In the genomic region with DNA sequence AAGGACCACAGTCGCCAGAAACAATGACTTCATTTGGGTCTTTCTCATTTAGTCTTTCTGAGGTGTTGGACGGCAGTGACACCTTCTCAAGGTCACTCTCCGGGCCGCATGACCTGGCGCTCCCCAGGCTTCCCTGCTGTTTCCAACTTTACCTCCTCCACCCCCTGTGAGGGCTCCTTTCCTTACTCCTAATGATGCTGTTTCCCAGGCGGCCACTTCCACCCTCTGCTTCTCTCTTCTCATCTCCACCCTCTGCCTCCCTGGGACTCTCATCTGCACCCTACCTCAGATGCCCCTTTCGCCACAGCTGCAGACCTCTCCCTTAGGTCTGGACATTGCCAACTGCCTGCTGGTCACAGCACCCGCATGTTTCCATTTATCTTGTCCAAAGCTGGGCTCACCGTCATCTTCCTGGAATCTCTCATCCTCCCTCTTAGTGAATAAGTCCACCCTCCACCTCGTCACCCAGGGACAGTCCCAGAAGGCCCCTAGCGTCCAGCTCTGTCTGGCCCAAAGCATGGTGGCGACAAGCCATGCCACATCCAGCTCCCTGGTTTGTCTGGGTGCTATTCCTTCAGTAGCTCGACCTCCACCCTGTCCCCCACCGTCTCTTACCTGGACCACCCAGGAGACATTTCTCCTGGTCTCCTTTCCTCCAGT, we compare ENCODE assay signal across 30 cellular contexts.
"Had no signal": no experiment of that assay in that cellular context is flagged by ENCODE, and none has a peak within 500 bp of the region (broad histone marks: within the 10 kb centered on the region; RNA-seq: fewer than 3 reads in every experiment).

No MANE protein-coding gene starts in this region.

- H3K4me1 ChIP-seq: ascending aorta, breast epithelium, colonic mucosa, foreskin keratinocyte, gastrocnemius medialis had no signal

- H3K36me3 ChIP-seq: ascending aorta, breast epithelium, cardiac muscle cell, colonic mucosa, gastrocnemius medialis had no signal

- DNase-seq: activated CD4-positive, alpha-beta memory T cell treated with anti-CD3 and anti-CD28 coated beads for 36 hours; activated CD4-positive, alpha-beta T cell treated with anti-CD3 and anti-CD28 coated beads for 36 hours; activated CD4-positive, alpha-beta T cell treated with anti-CD3 and anti-CD28 coated beads, Interleukin-2, amount 10 ng/mL, durations not matched to agents 24 days and 14 days; activated CD4-positive, CD25-positive, alpha-beta regulatory T cell; activated CD4-positive, CD25-positive, alpha-beta regulatory T cell treated with anti-CD3 and anti-CD28 coated beads, Interleukin-2, amount 50 U/mL, for 72 hours; activated CD8-positive, alpha-beta memory T cell treated with anti-CD3 and anti-CD28 coated beads, Interleukin-2, amount 50 U/mL, for 48 hours; activated gamma-delta T cell; activated naive CD4-positive, alpha-beta T cell; activated naive CD4-positive, alpha-beta T cell treated with anti-CD3 and anti-CD28 coated beads, Interleukin-2, amount 10 ng/mL, durations not matched to agents 7 days and 5 days; activated naive CD8-positive, alpha-beta T cell treated with anti-CD3 and anti-CD28 coated beads, Interleukin-2, amount 10 ng/mL, durations not matched to agents 7 days and 5 days; activated T-cell treated with anti-CD3 and anti-CD28 coated beads for 4 hours; activated T-cell treated with anti-CD3 and anti-CD28 coated beads, Interleukin-2, amount 50 U/mL, for 24 hours; activated T-cell treated with anti-CD3 and anti-CD28 coated beads, Interleukin-2, amount 50 U/mL, for 72 hours; central memory CD4-positive, alpha-beta T cell; cerebellar nuclear complex; colonic mucosa; dorsolateral prefrontal cortex; effector memory CD4-positive, alpha-beta T cell; foreskin keratinocyte; gastrocnemius medialis; SW 1271; T-cell; T-helper 9 cell had no signal

- H3K4me1 Mint-ChIP-seq: activated CD4-positive, alpha-beta T cell treated with anti-CD3 and anti-CD28 coated beads for 36 hours; activated CD4-positive, alpha-beta T cell treated with anti-CD3 and anti-CD28 coated beads, Interleukin-2, amount 10 ng/mL, durations not matched to agents 24 days and 14 days; activated naive CD4-positive, alpha-beta T cell treated with anti-CD3 and anti-CD28 coated beads, Interleukin-2, amount 10 ng/mL, durations not matched to agents 7 days and 5 days; activated naive CD8-positive, alpha-beta T cell treated with anti-CD3 and anti-CD28 coated beads, Interleukin-2, amount 10 ng/mL, durations not matched to agents 7 days and 5 days; brain; T-cell had no signal

- H3K27me3 Mint-ChIP-seq: activated CD4-positive, alpha-beta T cell treated with anti-CD3 and anti-CD28 coated beads, Interleukin-2, amount 10 ng/mL, durations not matched to agents 24 days and 14 days had no signal

- H3K9me3 ChIP-seq: colonic mucosa, gastrocnemius medialis had no signal

- H3K27ac Mint-ChIP-seq: activated CD4-positive, alpha-beta memory T cell treated with anti-CD3 and anti-CD28 coated beads for 36 hours; activated CD4-positive, alpha-beta T cell treated with anti-CD3 and anti-CD28 coated beads for 36 hours; activated CD4-positive, alpha-beta T cell treated with anti-CD3 and anti-CD28 coated beads, Interleukin-2, amount 10 ng/mL, durations not matched to agents 24 days and 14 days; activated naive CD4-positive, alpha-beta T cell treated with anti-CD3 and anti-CD28 coated beads, Interleukin-2, amount 10 ng/mL, durations not matched to agents 7 days and 5 days; activated naive CD8-positive, alpha-beta T cell treated with anti-CD3 and anti-CD28 coated beads, Interleukin-2, amount 10 ng/mL, durations not matched to agents 7 days and 5 days; activated T-cell treated with anti-CD3 and anti-CD28 coated beads, Interleukin-2, amount 50 U/mL, for 24 hours; activated T-cell treated with anti-CD3 and anti-CD28 coated beads, Interleukin-2, amount 50 U/mL, for 72 hours; brain; dendritic cell treated with granulocyte-macrophage colony-stimulating factor and Interleukin-4, amounts not matched to agents 40 ng/mL and 50 ng/mL, for 4 days; endodermal cell; T-cell; T-helper 1 cell treated with Interleukin-12 subunit alpha and Interleukin-12 subunit beta and Interleukin-4 antibody, amounts not matched to agents 30 μg/mL and 1 μg/mL, for 36 hours had no signal

- H3K36me3 Mint-ChIP-seq: activated CD4-positive, alpha-beta memory T cell treated with anti-CD3 and anti-CD28 coated beads for 36 hours; activated naive CD4-positive, alpha-beta T cell treated with anti-CD3 and anti-CD28 coated beads, Interleukin-2, amount 10 ng/mL, durations not matched to agents 7 days and 5 days; activated naive CD8-positive, alpha-beta T cell treated with anti-CD3 and anti-CD28 coated beads, Interleukin-2, amount 10 ng/mL, durations not matched to agents 7 days and 5 days; brain; T-cell had no signal

- H3K27ac ChIP-seq: ascending aorta, breast epithelium, cardiac muscle cell, colonic mucosa, dorsolateral prefrontal cortex, foreskin keratinocyte, gastrocnemius medialis had no signal

- H3K4me3 ChIP-seq: ascending aorta, breast epithelium, cardiac muscle cell, colonic mucosa, dorsolateral prefrontal cortex, gastrocnemius medialis had no signal

- H3K9me3 Mint-ChIP-seq: activated naive CD4-positive, alpha-beta T cell treated with anti-CD3 and anti-CD28 coated beads, Interleukin-2, amount 10 ng/mL, durations not matched to agents 7 days and 5 days; dendritic cell treated with granulocyte-macrophage colony-stimulating factor and Interleukin-4, amounts not matched to agents 40 ng/mL and 50 ng/mL, for 4 days had no signal

- H3K4me3 Mint-ChIP-seq: activated CD4-positive, alpha-beta memory T cell treated with anti-CD3 and anti-CD28 coated beads for 36 hours; activated CD4-positive, alpha-beta T cell treated with anti-CD3 and anti-CD28 coated beads for 36 hours; activated CD4-positive, alpha-beta T cell treated with anti-CD3 and anti-CD28 coated beads, Interleukin-2, amount 10 ng/mL, durations not matched to agents 24 days and 14 days; activated naive CD4-positive, alpha-beta T cell treated with anti-CD3 and anti-CD28 coated beads, Interleukin-2, amount 10 ng/mL, durations not matched to agents 7 days and 5 days; activated naive CD8-positive, alpha-beta T cell treated with anti-CD3 and anti-CD28 coated beads, Interleukin-2, amount 10 ng/mL, durations not matched to agents 7 days and 5 days; activated T-cell treated with anti-CD3 and anti-CD28 coated beads, Interleukin-2, amount 50 U/mL, for 24 hours; activated T-cell treated with anti-CD3 and anti-CD28 coated beads, Interleukin-2, amount 50 U/mL, for 72 hours; brain; dendritic cell treated with granulocyte-macrophage colony-stimulating factor and Interleukin-4, amounts not matched to agents 40 ng/mL and 50 ng/mL, for 4 days; endodermal cell; T-cell; T-helper 1 cell treated with Interleukin-12 subunit alpha and Interleukin-12 subunit beta and Interleukin-4 antibody, amounts not matched to agents 30 μg/mL and 1 μg/mL, for 36 hours had no signal

- H3K27me3 ChIP-seq: ascending aorta, cardiac muscle cell, colonic mucosa had no signal
